Comparison of ENCODE assay signal across 1 cellular context in genomic region chr2:9235388-9236344, GRCh38.
A peak's percentile ranks its signal among the peaks of the same experiment; 100 is the strongest.
TF ChIP-seq lines count a peak whose summit lies in the region.

No MANE protein-coding gene starts in this region.

TF ChIP-seq in HepG2, 621 proteins besides CTCF, POLR2A, EP300 and RAD21 (continued from another document and continues in another):
- TF ChIP-seq ZNF687 (CRISPR knock-in tag; IDR thresholded peaks at IDR 0.05) (peak; percentile 67), TEAD3 (CRISPR knock-in tag; optimal IDR thresholded peaks at IDR 0.05; ENCODE audit: borderline replicate concordance) (peak; percentile 29), RFX1 (IDR thresholded peaks at IDR 0.05) (no peak), ZNF280B (CRISPR knock-in tag; IDR thresholded peaks at IDR 0.05; ENCODE audit: borderline replicate concordance) (0 out of 2 replicates have a peak, but pooled peaks have one; percentile 15), DMAP1 (CRISPR knock-in tag; IDR thresholded peaks at IDR 0.05) (no peak), RNF219 (CRISPR knock-in tag; IDR thresholded peaks at IDR 0.05) (no peak), HNRNPL (IDR thresholded peaks at IDR 0.05; ENCODE audit: low read depth, low read length) (peak; percentile 65; the same call in 1 of the 2 replicates), BCL3 (CRISPR knock-in tag; IDR thresholded peaks at IDR 0.05) (peak; percentile 58; the same call in 1 of the 2 replicates), ZNF782 (CRISPR knock-in tag; IDR thresholded peaks at IDR 0.05; ENCODE audit: borderline replicate concordance) (0 out of 2 replicates have a peak, but pooled peaks have one; percentile 34), ZNF761 (CRISPR knock-in tag; conservative IDR thresholded peaks at IDR 0.05) (0 out of 2 replicates have a peak, but pooled peaks have one; percentile 43), AHR (CRISPR knock-in tag; IDR thresholded peaks at IDR 0.05) (peak; percentile 67; the same call in 1 of the 2 replicates), ZBTB7B (CRISPR knock-in tag; IDR thresholded peaks at IDR 0.05) (0 out of 2 replicates have a peak, but pooled peaks have one; percentile 37), ZC3H4 (CRISPR knock-in tag; IDR thresholded peaks at IDR 0.05; ENCODE audit: borderline replicate concordance) (0 out of 2 replicates have a peak, but pooled peaks have one; percentile 6), E2F5 (CRISPR knock-in tag; conservative IDR thresholded peaks at IDR 0.05) (no peak), ZNF431 (CRISPR knock-in tag; IDR thresholded peaks at IDR 0.05; ENCODE audit: borderline replicate concordance, low read depth) (no peak), POLR2AphosphoS2 (IDR thresholded peaks at IDR 0.05; ENCODE audit: low read depth, low read length) (no peak), CSRNP2 (CRISPR knock-in tag; conservative IDR thresholded peaks at IDR 0.05; ENCODE audit: low read depth) (no peak), KDM5B (CRISPR knock-in tag; IDR thresholded peaks at IDR 0.05; ENCODE audit: borderline replicate concordance) (peak; percentile 44; the same call in 1 of the 2 replicates), TFAP4 (IDR thresholded peaks at IDR 0.05; ENCODE audit: borderline replicate concordance, low read depth) (0 out of 2 replicates have a peak, but pooled peaks have one; percentile 1), BCL6 (CRISPR knock-in tag; IDR thresholded peaks at IDR 0.05) (0 out of 2 replicates have a peak, but pooled peaks have one; percentile 25), MED1 (CRISPR knock-in tag; IDR thresholded peaks at IDR 0.05) (no peak; the same call in 1 of the 2 replicates), SOX5 (CRISPR knock-in tag; IDR thresholded peaks at IDR 0.05; ENCODE audit: borderline replicate concordance) (0 out of 2 replicates have a peak, but pooled peaks have one; percentile 11), FOXC1 (CRISPR knock-in tag; IDR thresholded peaks at IDR 0.05; ENCODE audit: borderline replicate concordance) (no peak), FUBP1 (CRISPR knock-in tag; IDR thresholded peaks at IDR 0.05; ENCODE audit: borderline replicate concordance) (no peak), USF2 (IDR thresholded peaks at IDR 0.05; ENCODE audit: low read depth, low read length) (peak; percentile 4; the same call in 1 of the 2 replicates), USF2 (CRISPR knock-in tag; IDR thresholded peaks at IDR 0.05; ENCODE audit: borderline replicate concordance) (no peak), TOE1 (CRISPR knock-in tag; IDR thresholded peaks at IDR 0.05) (no peak), FOSL1 (CRISPR knock-in tag; IDR thresholded peaks at IDR 0.05; ENCODE audit: borderline replicate concordance) (no peak), SNAPC4 (CRISPR knock-in tag; IDR thresholded peaks at IDR 0.05) (0 out of 2 replicates have a peak, but pooled peaks have one; percentile 18), HES4 (CRISPR knock-in tag; IDR thresholded peaks at IDR 0.05; ENCODE audit: borderline replicate concordance) (no peak), KAT7 (CRISPR knock-in tag; IDR thresholded peaks at IDR 0.05; ENCODE audit: borderline replicate concordance) (no peak), ZNF337 (CRISPR knock-in tag; IDR thresholded peaks at IDR 0.05; ENCODE audit: borderline replicate concordance, low read depth) (no peak), ARID2 (CRISPR knock-in tag; IDR thresholded peaks at IDR 0.05; ENCODE audit: borderline replicate concordance) (no peak)
